ENCODE assay signal across 8 cellular contexts in genomic region chr1:65002156-65002507, GRCh38. TPM values are rescaled to one million over a fixed set of nuclear protein-coding genes. Genes with fewer than 3 reads are reported as not detected.
DNase-seq lines count a peak whose midpoint lies in the region; ATAC-seq and TF ChIP-seq lines count a peak whose summit lies in the region.

No MANE protein-coding gene starts in this region.

- H3K36me3 ChIP-seq in BLaER1 treated with 17β-estradiol and CSF1 and Interleukin-3, amounts not matched to agents 10 nM and 100 nM: peaks cover 0 to 13% (median 0%) of the 10 kb centered on the region in 11 experiments; a peak in 2 of 22 replicates
- no peaks in the 10 kb centered on the region for H3K36me3 ChIP-seq in HUES64 (ENCODE audit: insufficient read depth, low read length)

- peak overlapping the region; percentile 68 for H3K4me3 Mint-ChIP-seq in dendritic cell treated with granulocyte-macrophage colony-stimulating factor and Interleukin-4, amounts not matched to agents 40 ng/mL and 50 ng/mL, for 4 days
- peak overlapping the region; percentile 61 to 69 (median 69) for H3K4me3 Mint-ChIP-seq in nephron

- H3K27me3 ChIP-seq in BLaER1 treated with 17β-estradiol and CSF1 and Interleukin-3, amounts not matched to agents 10 nM and 100 nM: peaks cover 0 to 47% (median 45%) of the 10 kb centered on the region in 11 experiments; a peak in 20 of 22 replicates
- peaks cover 52% of the 10 kb centered on the region for H3K27me3 ChIP-seq in HUES64 (ENCODE audit: insufficient read depth, low read length)

- ATAC-seq in GM21360 (IDR thresholded peaks at IDR 0.05; ENCODE audit: unreplicated experiment) (no peak), HG03565 (IDR thresholded peaks at IDR 0.05; ENCODE audit: unreplicated experiment) (no peak)

- peak overlapping the region in 10 of 11 experiments; percentile 67 to 88 (median 76); a peak in 20 of 22 replicates for H3K9ac ChIP-seq in BLaER1 treated with 17β-estradiol and CSF1 and Interleukin-3, amounts not matched to agents 10 nM and 100 nM
- H3K9ac ChIP-seq in HUES64 (ENCODE audit: low read depth, low read length): peak overlapping the region; percentile 23; the same call in 1 of the 2 replicates

- H3K9me3 Mint-ChIP-seq in dendritic cell treated with granulocyte-macrophage colony-stimulating factor and Interleukin-4, amounts not matched to agents 40 ng/mL and 50 ng/mL, for 4 days: peaks cover 22% of the 10 kb centered on the region
- H3K9me3 Mint-ChIP-seq in nephron: peaks cover 19% of the 10 kb centered on the region

- no peak for TF ChIP-seq CTCF in nephron (IDR thresholded peaks at IDR 0.05; ENCODE audit: unreplicated experiment in 3 of 3)

- peak overlapping the region; percentile 79 to 97 (median 94) for H3K4me2 ChIP-seq in BLaER1 treated with 17β-estradiol and CSF1 and Interleukin-3, amounts not matched to agents 10 nM and 100 nM

- peak overlapping the region in 8 of 11 experiments; percentile 37 to 92 (median 66); a peak in 12 of 22 replicates for H3K27ac ChIP-seq in BLaER1 treated with 17β-estradiol and CSF1 and Interleukin-3, amounts not matched to agents 10 nM and 100 nM
- H3K27ac ChIP-seq in HUES64 (ENCODE audit: low read depth, low read length): no peak overlapping the region

- 38% methylated on average over 12 of the region's 12 CpGs for WGBS in HUES64

- no peaks in the 10 kb centered on the region for H3K27me3 Mint-ChIP-seq in dendritic cell treated with granulocyte-macrophage colony-stimulating factor and Interleukin-4, amounts not matched to agents 40 ng/mL and 50 ng/mL, for 4 days
- peaks cover 45% of the 10 kb centered on the region for H3K27me3 Mint-ChIP-seq in nephron (ENCODE audit: low read depth)

- peaks cover 41% of the 10 kb centered on the region for H3K4me1 Mint-ChIP-seq in dendritic cell treated with granulocyte-macrophage colony-stimulating factor and Interleukin-4, amounts not matched to agents 40 ng/mL and 50 ng/mL, for 4 days (ENCODE audit: low read depth)
- peaks cover 11% of the 10 kb centered on the region for H3K4me1 Mint-ChIP-seq in nephron

- peaks cover 0 to 26% (median 3%) of the 10 kb centered on the region in 11 experiments; a peak in 6 of 22 replicates for H4K20me1 ChIP-seq in BLaER1 treated with 17β-estradiol and CSF1 and Interleukin-3, amounts not matched to agents 10 nM and 100 nM

- H3K36me3 Mint-ChIP-seq in dendritic cell treated with granulocyte-macrophage colony-stimulating factor and Interleukin-4, amounts not matched to agents 40 ng/mL and 50 ng/mL, for 4 days (ENCODE audit: low read depth): peaks cover 9% of the 10 kb centered on the region
- peaks cover 18% of the 10 kb centered on the region for H3K36me3 Mint-ChIP-seq in nephron (ENCODE audit: low read depth)

- peak overlapping the region; percentile 76 for H3K27ac Mint-ChIP-seq in dendritic cell treated with granulocyte-macrophage colony-stimulating factor and Interleukin-4, amounts not matched to agents 40 ng/mL and 50 ng/mL, for 4 days
- H3K27ac Mint-ChIP-seq in nephron: no peak overlapping the region

- peak overlapping the region; percentile 54 to 73 (median 64) for H3K4me3 ChIP-seq in BLaER1 treated with 17β-estradiol and CSF1 and Interleukin-3, amounts not matched to agents 10 nM and 100 nM
- H3K4me3 ChIP-seq in HUES64 (ENCODE audit: low read length): peak overlapping the region; percentile 50

- H3K4me1 ChIP-seq in BLaER1 treated with 17β-estradiol and CSF1 and Interleukin-3, amounts not matched to agents 10 nM and 100 nM: peaks cover 24 to 41% (median 28%) of the 10 kb centered on the region in 10 experiments
- peaks cover 11% of the 10 kb centered on the region for H3K4me1 ChIP-seq in HUES64 (ENCODE audit: insufficient read depth, low read length)

- intact Hi-C loops in dendritic cell treated with granulocyte-macrophage colony-stimulating factor and Interleukin-4, amounts not matched to agents 40 ng/mL and 50 ng/mL, for 4 days (cut with micrococcal nuclease): loop anchor here (1.0 to 5.0 kb wide), 3 partner anchors 36 to 490 kb away; partner anchors contain the start of gene JAK1

- DNase-seq in mesenteric fat pad (ENCODE audit: low spot score) (no peak), middle frontal gyrus (ENCODE audit: extremely low spot score, low spot score) (no peak)

- peaks cover 24 to 33% (median 28%) of the 10 kb centered on the region in 11 experiments for H3K9me3 ChIP-seq in BLaER1 treated with 17β-estradiol and CSF1 and Interleukin-3, amounts not matched to agents 10 nM and 100 nM (replicated peaks in 1 of 11)
- peaks cover 10% of the 10 kb centered on the region; the same call in 1 of the 2 replicates for H3K9me3 ChIP-seq in HUES64 (ENCODE audit: insufficient read depth, low read depth, low read length)

RNA-seq across cellular contexts. Expression of gene JAK1, which starts 35.8 kb away (rescaled TPM):
- 8.9 TPM for polyA plus RNA-seq in HUES64 (2013, experiment 1 of 2)
- 10.1 TPM for polyA plus RNA-seq in HUES64 (2013, experiment 2 of 2)
- 187 TPM for total RNA-seq in mesenteric fat pad
